In genomic region chr15:75578206-75578947, GRCh38 we compare ENCODE assay signal across 7 cellular contexts. TPM values are rescaled to one million over a fixed set of nuclear protein-coding genes. Genes with fewer than 3 reads are reported as not detected.
DNase-seq lines count a peak whose midpoint lies in the region; ATAC-seq and TF ChIP-seq lines count a peak whose summit lies in the region.

No MANE protein-coding gene starts in this region.

- H3K27me3 ChIP-seq in duodenal mucosa (ENCODE audit: control insufficient read depth in 1 of 2, insufficient read depth in 2 of 2, low read length in 2 of 2) = no peaks in the 10 kb centered on the region
- H3K27me3 ChIP-seq in thoracic aorta (replicated peaks; ENCODE audit: insufficient read depth) = no peaks in the 10 kb centered on the region

- peak; percentile 68 for DNase-seq in GM13976 (ENCODE audit: low spot score)
- DNase-seq in memory B cell (ENCODE audit: low spot score in 2 of 2) = peak; percentile 21 to 48
- no peak for DNase-seq in thoracic aorta (ENCODE audit: low spot score)

- peaks cover 26% of the 10 kb centered on the region for H3K4me1 Mint-ChIP-seq in memory B cell

- ATAC-seq in HG03520 (IDR thresholded peaks at IDR 0.05; ENCODE audit: unreplicated experiment) (peak; percentile 35), memory B cell (ENCODE audit: low read depth) (peak; percentile 58), thoracic aorta (ENCODE audit: insufficient number of reproducible peaks, low FRiP score, low read depth) (peak; percentile 4), HG03196 (IDR thresholded peaks at IDR 0.05; ENCODE audit: unreplicated experiment) (no peak)

- H3K27ac ChIP-seq in duodenal mucosa (ENCODE audit: low read depth, low read length) = peak overlapping the region; percentile 79
- peak overlapping the region; percentile 81 to 95 for H3K27ac ChIP-seq in thoracic aorta

- peak overlapping the region; percentile 88 for H3K27ac Mint-ChIP-seq in memory B cell

- no peaks in the 10 kb centered on the region for H3K27me3 Mint-ChIP-seq in memory B cell

- peak overlapping the region; percentile 91 for H3K4me3 Mint-ChIP-seq in memory B cell

- in situ Hi-C loops in GM13976 (cut with MboI; ENCODE audit: low sequenced_read_pairs, unreplicated experiment) = no loop called here

- H3K4me3 ChIP-seq in WI38 (ENCODE audit: low read depth, low read length) (peak overlapping the region; percentile 87), duodenal mucosa (ENCODE audit: low read depth in 1 of 2, low read length in 2 of 2) (peak overlapping the region; percentile 90 to 96), thoracic aorta (peak overlapping the region; percentile 99)

- H3K36me3 Mint-ChIP-seq in memory B cell = peaks cover 2% of the 10 kb centered on the region

- TF ChIP-seq CTCF in GM13976 (IDR thresholded peaks at IDR 0.05; ENCODE audit: borderline replicate concordance, control extremely low read depth, extremely low read depth, insufficient read depth, missing control alignments) (no peak), WI38 (IDR thresholded peaks at IDR 0.05; ENCODE audit: low read depth, low read length) (no peak), thoracic aorta (IDR thresholded peaks at IDR 0.05) (no peak)

- H3K36me3 ChIP-seq in duodenal mucosa (ENCODE audit: control insufficient read depth in 1 of 2, insufficient read depth in 2 of 2, low read length in 2 of 2) (no peaks in the 10 kb centered on the region), thoracic aorta (no peaks in the 10 kb centered on the region)

- no peaks in the 10 kb centered on the region for H3K9me3 ChIP-seq in duodenal mucosa (ENCODE audit: control insufficient read depth in 1 of 2, low read length in 2 of 2)
- H3K9me3 ChIP-seq in thoracic aorta = no peaks in the 10 kb centered on the region

- peak overlapping the region; percentile 82 to 93 for H3K9ac ChIP-seq in duodenal mucosa (ENCODE audit: low read depth in 1 of 2, low read length in 2 of 2)

- H3K4me1 ChIP-seq in duodenal mucosa (ENCODE audit: control insufficient read depth in 1 of 2, insufficient read depth in 2 of 2, low read length in 2 of 2) (peaks cover 3 to 13% of the 10 kb centered on the region in 2 donors), thoracic aorta (ENCODE audit: control insufficient read depth in 1 of 2, low read depth in 2 of 2) (peaks cover 13 to 20% of the 10 kb centered on the region in 2 donors)

- no peaks in the 10 kb centered on the region for H3K9me3 Mint-ChIP-seq in memory B cell

RNA-seq across cellular contexts. Expression of gene PTPN9, which starts 0.7 kb away (rescaled TPM):
- total RNA-seq in thoracic aorta = 10 to 100 TPM; 19.6 to 20.9 TPM

RNA-seq across cellular contexts. Expression of gene SNUPN, which starts 47.1 kb away (rescaled TPM):
- 10 to 100 TPM in 1 of 2 donors, 1 to 10 TPM in 1; 5.8 to 16.9 TPM for total RNA-seq in thoracic aorta
